ENCODE assay signal across 8 cellular contexts in the genomic region with DNA sequence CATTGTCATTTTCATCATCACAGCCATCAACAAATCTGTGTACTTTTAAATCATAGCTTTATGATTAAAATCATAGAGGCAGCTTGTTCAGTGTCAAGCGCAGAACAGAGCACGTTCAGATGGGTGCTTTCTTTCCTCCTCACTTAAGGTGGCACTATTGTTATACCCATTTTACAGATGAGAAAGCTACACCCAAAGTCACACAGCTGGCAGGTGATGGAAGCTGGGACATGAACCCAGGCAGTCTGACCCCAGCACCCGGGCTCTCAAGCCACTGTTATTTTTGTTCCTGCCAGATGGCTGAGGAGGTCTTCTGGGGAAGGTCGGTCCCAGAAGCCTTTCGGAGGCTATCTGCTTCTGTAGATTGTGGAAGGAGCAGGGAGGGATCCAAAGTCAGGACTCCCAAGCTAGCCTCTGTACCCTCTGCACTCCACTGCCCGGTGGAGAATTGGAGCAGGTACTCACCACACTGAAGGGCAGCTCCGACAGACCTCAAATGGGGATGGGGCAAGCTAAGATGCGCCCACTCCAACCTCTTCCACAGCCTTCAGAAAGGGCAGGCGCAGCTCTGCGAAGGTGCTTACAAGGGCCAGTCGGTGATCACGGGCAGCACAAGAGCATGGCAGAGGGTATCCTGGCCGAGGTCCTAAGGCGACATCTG. TPM values are rescaled to one million over a fixed set of nuclear protein-coding genes. Genes with fewer than 3 reads are reported as not detected.
DNase-seq lines count a peak whose midpoint lies in the region; ATAC-seq and TF ChIP-seq lines count a peak whose summit lies in the region.

No MANE protein-coding gene starts in this region.

- H3K9me3 ChIP-seq in KOPT-K1 (ENCODE audit: insufficient read depth, low read length, poor library complexity, severe bottlenecking) (no peaks in the 10 kb centered on the region), lung (ENCODE audit: control insufficient read depth in 2 of 2, insufficient read depth in 1 of 2, low read length in 1 of 2) (peaks cover 0 to 1% of the 10 kb centered on the region in 2 donors), upper lobe of left lung (no peaks in the 10 kb centered on the region)

- H3K27me3 Mint-ChIP-seq in central memory CD8-positive, alpha-beta T cell, result no peaks in the 10 kb centered on the region

- peaks cover 8% of the 10 kb centered on the region for H3K4me1 Mint-ChIP-seq in central memory CD8-positive, alpha-beta T cell

- peak overlapping the region; percentile 29 for H3K27ac Mint-ChIP-seq in central memory CD8-positive, alpha-beta T cell (ENCODE audit: low read depth)

- H3K27ac ChIP-seq in KOPT-K1 (ENCODE audit: low read depth, low read length, poor library complexity, severe bottlenecking) (peak overlapping the region; percentile 2), lung (ENCODE audit: low read depth in 1 of 2, low read length in 1 of 2) (peak overlapping the region; percentile 86 to 95), upper lobe of left lung (peak overlapping the region; percentile 83 to 98 (median 91))

- 17 to 23% methylated on average over 14 of the region's 14 CpGs for WGBS in lung, 2 donors
- WGBS in upper lobe of left lung, 2 donors, result 13 to 20% methylated on average over 7 to 14 of the region's 14 CpGs

- H3K4me3 Mint-ChIP-seq in central memory CD8-positive, alpha-beta T cell, result peak overlapping the region; percentile 83

- no peaks in the 10 kb centered on the region for H3K36me3 ChIP-seq in KOPT-K1 (ENCODE audit: insufficient read depth, low read length)
- H3K36me3 ChIP-seq in lung (ENCODE audit: control insufficient read depth in 2 of 2, insufficient read depth in 2 of 2, low read length in 2 of 2), result no peaks in the 10 kb centered on the region
- H3K36me3 ChIP-seq in upper lobe of left lung, result no peaks in the 10 kb centered on the region

- no peak for DNase-seq in GM12864 (ENCODE audit: low read depth)
- DNase-seq in central memory CD8-positive, alpha-beta T cell (ENCODE audit: low spot score in 2 of 2), result no peak
- no peak for DNase-seq in lung (ENCODE audit: low spot score)
- no peak for DNase-seq in upper lobe of left lung
- DNase-seq in NOMO-1 treated with dmso at 0.1 percent for 144 hours (lab: John Stamatoyannopoulos, UW; ENCODE audit: unreplicated experiment), result no peak
- DNase-seq in NCI-H2196 (lab: John Stamatoyannopoulos, UW; ENCODE audit: unreplicated experiment), result no peak

- H3K4me3 ChIP-seq in GM12864 (ENCODE audit: low read depth, low read length), result peak overlapping the region; percentile 68
- H3K4me3 ChIP-seq in lung, result peak overlapping the region; percentile 77
- H3K4me3 ChIP-seq in upper lobe of left lung, result peak overlapping the region; percentile 58 to 72 (median 62)

- no peaks in the 10 kb centered on the region for H3K9me3 Mint-ChIP-seq in central memory CD8-positive, alpha-beta T cell

- H3K4me1 ChIP-seq in lung (ENCODE audit: control insufficient read depth in 2 of 2, insufficient read depth in 2 of 2, low read length in 2 of 2) (peaks cover 0 to 19% of the 10 kb centered on the region in 2 donors), upper lobe of left lung (peaks cover 32 to 68% (median 59%) of the 10 kb centered on the region in 4 donors)

- H3K36me3 Mint-ChIP-seq in central memory CD8-positive, alpha-beta T cell (ENCODE audit: insufficient read depth), result peaks cover 5% of the 10 kb centered on the region

- no peaks in the 10 kb centered on the region for H3K27me3 ChIP-seq in lung (ENCODE audit: control insufficient read depth, insufficient read depth)
- H3K27me3 ChIP-seq in upper lobe of left lung, result no peaks in the 10 kb centered on the region

- TF ChIP-seq CTCF in GM12864 (IDR thresholded peaks at IDR 0.05; ENCODE audit: low read depth, low read length, missing control alignments), result peak; percentile 18
- no peak for TF ChIP-seq CTCF in lung (IDR thresholded peaks at IDR 0.05; ENCODE audit: control extremely low read depth, extremely low read depth)
- no peak for TF ChIP-seq CTCF in upper lobe of left lung (IDR thresholded peaks at IDR 0.05)

- peak; percentile 15 for ATAC-seq in central memory CD8-positive, alpha-beta T cell (replicated peaks; ENCODE audit: extremely low read depth, poor library complexity, severe bottlenecking)
- ATAC-seq in lung (ENCODE audit: insufficient read depth, low FRiP score) (no peak), upper lobe of left lung (ENCODE audit: low FRiP score in 2 of 2) (no peak), GM18870 (IDR thresholded peaks at IDR 0.05; ENCODE audit: unreplicated experiment) (no peak)

- no peak for TF ChIP-seq EP300 in upper lobe of left lung (IDR thresholded peaks at IDR 0.05)

- TF ChIP-seq POLR2A in upper lobe of left lung (IDR thresholded peaks at IDR 0.05), result no peak

RNA-seq across cellular contexts. Expression of a gene that starts 0.6 kb away (rescaled TPM):
- 10 to 100 TPM; 16.8 to 26.8 TPM for total RNA-seq in lung
- polyA plus RNA-seq in lung, result 10 to 100 TPM; 15.1 to 18.9 TPM
- total RNA-seq in upper lobe of left lung, result 10 to 100 TPM; 25.2 to 62.5 (median 45.0) TPM

RNA-seq across cellular contexts. Expression of a gene that starts 27.1 kb away (rescaled TPM):
- total RNA-seq in lung, result 10 to 100 TPM; 22.3 to 57.9 TPM
- polyA plus RNA-seq in lung, result 10 to 100 TPM; 15.7 to 26.0 TPM
- total RNA-seq in upper lobe of left lung, result 10 to 100 TPM; 18.2 to 62.7 (median 31.8) TPM

RNA-seq across cellular contexts. Expression of a gene that starts 46.0 kb away (rescaled TPM):
- total RNA-seq in lung, result 10 to 100 TPM; 15.0 to 22.4 TPM
- 10 to 100 TPM; 12.3 to 14.6 TPM for polyA plus RNA-seq in lung
- 10 to 100 TPM; 22.0 to 34.4 (median 28.6) TPM for total RNA-seq in upper lobe of left lung

RNA-seq across cellular contexts. Expression of a gene that starts 50.5 kb away (rescaled TPM):
- 10 to 100 TPM; 30.9 to 33.9 TPM for total RNA-seq in lung
- polyA plus RNA-seq in lung, result 10 to 100 TPM; 21.1 to 22.7 TPM
- total RNA-seq in upper lobe of left lung, result 10 to 100 TPM; 20.5 to 51.3 (median 26.4) TPM

RNA-seq across cellular contexts. Expression of a gene that starts 53.1 kb away (rescaled TPM):
- total RNA-seq in lung, result 10 to 100 TPM in 1 of 2 donors, 1 to 10 TPM in 1; 5.7 to 16.1 TPM
- polyA plus RNA-seq in lung, result 1 to 10 TPM; 4.1 to 8.3 TPM
- total RNA-seq in upper lobe of left lung, result 1 to 10 TPM; 1.3 to 7.7 (median 3.2) TPM

Comparison
In these comparisons a context has a peak if more than half of its experiments do, and no peak if none do; other contexts are left out.
1. H3K27ac ChIP-seq: peak in every context shown above with its lines; median percentile 91 in upper lobe of left lung; 90 in lung; 2 in KOPT-K1.